18 cellular contexts compared by ENCODE assay signal in genomic region chr1:218507355-218508002, GRCh38.
"Had no signal": no experiment of that assay in that cellular context is flagged by ENCODE, and none has a peak within 500 bp of the region (broad histone marks: within the 10 kb centered on the region; RNA-seq: fewer than 3 reads in every experiment).

No MANE protein-coding gene starts in this region.

- H3K4me2 ChIP-seq: PC-9 had no signal

- H3K27ac ChIP-seq: PC-9 had no signal

- ATAC-seq: activated CD8-positive, alpha-beta memory T cell treated with anti-CD3 and anti-CD28 coated beads, Interleukin-2, amount 10 ng/mL, durations not matched to agents 7 days and 5 days; activated T-cell treated with anti-CD3 and anti-CD28 coated beads, Interleukin-2, amount 50 U/mL, for 4 hours had no signal

- DNase-seq: activated B cell treated with CpG ODN at 0.5 μM for 24 hours; activated CD4-positive, alpha-beta T cell treated with anti-CD3 and anti-CD28 coated beads for 1 hour; activated CD4-positive, alpha-beta T cell treated with anti-CD3 and anti-CD28 coated beads, Interleukin-2, amount 10 ng/mL, durations not matched to agents 24 days and 14 days; activated CD4-positive, alpha-beta T cell treated with anti-CD3 and anti-CD28 coated beads, Interleukin-2, amount 50 U/mL, for 48 hours; activated CD8-positive, alpha-beta memory T cell treated with anti-CD3 and anti-CD28 coated beads, Interleukin-2, amount 10 ng/mL, durations not matched to agents 7 days and 5 days; activated effector memory CD4-positive, alpha-beta T cell treated with anti-CD3 and anti-CD28 coated beads, Interleukin-2, amount 50 U/mL, for 16 hours; activated naive CD4-positive, alpha-beta T cell treated with anti-CD3 and anti-CD28 coated beads for 36 hours; activated T-cell treated with anti-CD3 and anti-CD28 coated beads, Interleukin-2, amount 50 U/mL, for 4 hours; amygdala; Kasumi-1; NCI-H1105 treated with DMSO at 0.1 percent for 48 hours; NCI-H2029; NCI-H345; NCI-H510A; NCI-H526 treated with DMSO at 0.1 percent for 48 hours; PC-9; SHP77 treated with DMSO at 0.1 percent for 48 hours had no signal

- H2AFZ ChIP-seq: PC-9 had no signal

- FAIRE-seq: astrocyte had no signal

- H3K4me3 ChIP-seq: PC-9 had no signal
